13 cellular contexts compared by ENCODE assay signal in the genomic region with DNA sequence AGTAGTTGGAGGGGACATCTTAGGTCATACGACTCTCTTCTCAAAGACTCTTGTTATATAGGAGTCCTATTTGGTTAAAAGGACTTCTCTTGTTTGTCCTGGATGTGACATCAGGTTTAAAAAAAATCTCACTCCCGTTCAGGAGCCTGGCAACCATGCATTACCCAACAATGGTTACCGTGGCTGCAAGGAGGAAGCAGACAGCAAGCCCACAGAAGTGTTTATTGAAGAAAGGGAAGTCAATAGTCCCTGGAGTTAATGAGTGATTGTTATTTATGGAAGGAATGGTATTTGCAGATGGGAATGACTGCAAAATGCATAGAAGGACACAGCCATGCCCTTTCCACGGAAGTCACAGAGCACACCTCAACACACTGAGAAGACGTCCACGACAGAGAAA.
DNase-seq lines count a peak whose midpoint lies in the region; ATAC-seq, FAIRE-seq and TF ChIP-seq lines count a peak whose summit lies in the region.
"Had no signal": no experiment of that assay in that cellular context is flagged by ENCODE, and none has a peak within 500 bp of the region (broad histone marks: within the 10 kb centered on the region; RNA-seq: fewer than 3 reads in every experiment).

No MANE protein-coding gene starts in this region.

- H3K4me3 ChIP-seq in BLaER1: no peak overlapping the region
- H3K4me3 ChIP-seq in K562: no peak overlapping the region
- H3K4me3 ChIP-seq: SJSA1 had no signal

- TF ChIP-seq RAD21 in K562 (CRISPR knock-in tag; conservative IDR thresholded peaks at IDR 0.05 in 1 of 2, IDR thresholded peaks at IDR 0.05 in 1 of 2): no peak

- TF ChIP-seq POLR2A in K562 (conservative IDR thresholded peaks at IDR 0.05): no peak

- H2AFZ ChIP-seq in K562 (ENCODE audit: low read depth, low read length): no peak overlapping the region
- H2AFZ ChIP-seq: parathyroid adenoma had no signal

- H3K4me2 ChIP-seq in BLaER1 (peak overlapping the region; percentile 43), K562 (ENCODE audit: insufficient read depth, low read length) (no peak overlapping the region)

- H3K4me1 ChIP-seq in BLaER1 (peaks cover 33% of the 10 kb centered on the region), K562 (replicated peaks in 1 of 2; ENCODE audit: control insufficient read depth in 2 of 2, insufficient read depth in 2 of 2, low read length in 2 of 2) (no peaks in the 10 kb centered on the region; a peak in 1 of 5 replicates)
- H3K4me1 ChIP-seq: parathyroid adenoma, SJSA1 had no signal

- no peak for FAIRE-seq in K562 (lab: Jason Lieb, UNC)

- CTCF ChIA-PET in K562 (lab: Yijun Ruan, JAX; ENCODE audit: low intra/inter-chr PET ratio): no interaction called here

- in situ Hi-C loops in K562 (cut with MboI): no loop called here

- H3K36me3 ChIP-seq in BLaER1 (no peaks in the 10 kb centered on the region), K562 (ENCODE audit: control insufficient read depth, insufficient read depth, low read length) (no peaks in the 10 kb centered on the region)
- H3K36me3 ChIP-seq: SJSA1 had no signal

- WGBS in K562 (ENCODE audit: insufficient coverage, low coverage, missing lambda C conversion rate): 38% methylated on average over 6 of the region's 6 CpGs

- intact Hi-C loops in K562 (cut with micrococcal nuclease): no loop called here

- peaks cover 7% of the 10 kb centered on the region for H3K9me3 ChIP-seq in BLaER1
- H3K9me3 ChIP-seq in K562 (replicated peaks; ENCODE audit: control insufficient read depth, insufficient read depth, low read depth, low read length): no peaks in the 10 kb centered on the region
- H3K9me3 ChIP-seq: SJSA1 had no signal

- H3K27me3 ChIP-seq in BLaER1: no peaks in the 10 kb centered on the region
- no peaks in the 10 kb centered on the region for H3K27me3 ChIP-seq in K562 (ENCODE audit: control insufficient read depth in 2 of 2, insufficient read depth in 2 of 2, low read length in 2 of 2)
- H3K27me3 ChIP-seq: SJSA1 had no signal

- no peak for ATAC-seq in K562
- no peak for ATAC-seq in HG03175 (IDR thresholded peaks at IDR 0.05; ENCODE audit: unreplicated experiment)

- H4K20me1 ChIP-seq in BLaER1 (no peaks in the 10 kb centered on the region), K562 (replicated peaks; ENCODE audit: control insufficient read depth, insufficient read depth, low read length) (no peaks in the 10 kb centered on the region)

- no peaks in the 10 kb centered on the region for H3K79me2 ChIP-seq in K562 (ENCODE audit: control insufficient read depth, insufficient read depth, low read length)
- H3K79me2 ChIP-seq: parathyroid adenoma had no signal

- H3K9ac ChIP-seq in BLaER1 (no peak overlapping the region), K562 (ENCODE audit: insufficient read depth in 1 of 2, low read depth in 2 of 2, low read length in 2 of 2) (no peak overlapping the region)
- H3K9ac ChIP-seq: parathyroid adenoma had no signal

- no peak for TF ChIP-seq EP300 in K562 (IDR thresholded peaks at IDR 0.05; ENCODE audit: low read length)

- BruUV-seq in K562 (replicated peaks; lab: Mats Ljungman, UMichigan): no TSS peak

- POLR2A ChIA-PET in K562 (lab: Yijun Ruan, JAX): interaction anchor here (1.0 kb wide), 1 partner anchor 355 kb away, joined by 6 read pairs; no protein-coding TSS in a partner anchor

- no peaks in the 10 kb centered on the region for H3K9me1 ChIP-seq in K562 (ENCODE audit: control insufficient read depth, insufficient read depth, low read length)

- no peak overlapping the region for H3K27ac ChIP-seq in BLaER1
- H3K27ac ChIP-seq in K562 (ENCODE audit: extremely low read depth, low read depth, low read length): no peak overlapping the region
- H3K27ac ChIP-seq: parathyroid adenoma, SJSA1 had no signal

- DNase-seq in M059J (ENCODE audit: low read depth) (peak; percentile 14), K562 (ENCODE audit: extremely low read depth in 1 of 4, low spot score in 3 of 4) (no peak), lung microvascular endothelial cell (ENCODE audit: low read depth in 2 of 2) (peak; percentile 20 to 77), glomerular visceral epithelial cell (ENCODE audit: extremely low spot score) (no peak), NCI-H1092 treated with DMSO at 0.1 percent for 48 hours (lab: John Stamatoyannopoulos, UW) (no peak)
- no peak for DNase-seq in activated T-cell treated with anti-CD3 and anti-CD28 coated beads, Interleukin-2, amount 50 U/mL, for 48 hours
- DNase-seq: activated CD4-positive, alpha-beta T cell treated with anti-CD3 and anti-CD28 coated beads, Interleukin-2, amount 10 ng/mL, durations not matched to agents 7 days and 5 days; effector memory CD4-positive, alpha-beta T cell; NCI-H2171 had no signal

- TF ChIP-seq CTCF in K562 (IDR thresholded peaks at IDR 0.05 in 2 of 3, conservative IDR thresholded peaks at IDR 0.05 in 1 of 3; ENCODE audit: insufficient read depth in 2 of 3, low read depth in 1 of 3, low read length in 3 of 3): no peak

TF ChIP-seq in K562, 482 proteins besides CTCF, POLR2A, EP300 and RAD21:
- TF ChIP-seq RFX1 (IDR thresholded peaks at IDR 0.05) (peak; percentile 27; the same call in 1 of the 2 replicates), MAFK (IDR thresholded peaks at IDR 0.05; ENCODE audit: low read length) (no peak), NCOA6 (IDR thresholded peaks at IDR 0.05) (no peak), MXI1 (IDR thresholded peaks at IDR 0.05; ENCODE audit: low read depth, low read length) (no peak)
- TF ChIP-seq, protein P1, sequence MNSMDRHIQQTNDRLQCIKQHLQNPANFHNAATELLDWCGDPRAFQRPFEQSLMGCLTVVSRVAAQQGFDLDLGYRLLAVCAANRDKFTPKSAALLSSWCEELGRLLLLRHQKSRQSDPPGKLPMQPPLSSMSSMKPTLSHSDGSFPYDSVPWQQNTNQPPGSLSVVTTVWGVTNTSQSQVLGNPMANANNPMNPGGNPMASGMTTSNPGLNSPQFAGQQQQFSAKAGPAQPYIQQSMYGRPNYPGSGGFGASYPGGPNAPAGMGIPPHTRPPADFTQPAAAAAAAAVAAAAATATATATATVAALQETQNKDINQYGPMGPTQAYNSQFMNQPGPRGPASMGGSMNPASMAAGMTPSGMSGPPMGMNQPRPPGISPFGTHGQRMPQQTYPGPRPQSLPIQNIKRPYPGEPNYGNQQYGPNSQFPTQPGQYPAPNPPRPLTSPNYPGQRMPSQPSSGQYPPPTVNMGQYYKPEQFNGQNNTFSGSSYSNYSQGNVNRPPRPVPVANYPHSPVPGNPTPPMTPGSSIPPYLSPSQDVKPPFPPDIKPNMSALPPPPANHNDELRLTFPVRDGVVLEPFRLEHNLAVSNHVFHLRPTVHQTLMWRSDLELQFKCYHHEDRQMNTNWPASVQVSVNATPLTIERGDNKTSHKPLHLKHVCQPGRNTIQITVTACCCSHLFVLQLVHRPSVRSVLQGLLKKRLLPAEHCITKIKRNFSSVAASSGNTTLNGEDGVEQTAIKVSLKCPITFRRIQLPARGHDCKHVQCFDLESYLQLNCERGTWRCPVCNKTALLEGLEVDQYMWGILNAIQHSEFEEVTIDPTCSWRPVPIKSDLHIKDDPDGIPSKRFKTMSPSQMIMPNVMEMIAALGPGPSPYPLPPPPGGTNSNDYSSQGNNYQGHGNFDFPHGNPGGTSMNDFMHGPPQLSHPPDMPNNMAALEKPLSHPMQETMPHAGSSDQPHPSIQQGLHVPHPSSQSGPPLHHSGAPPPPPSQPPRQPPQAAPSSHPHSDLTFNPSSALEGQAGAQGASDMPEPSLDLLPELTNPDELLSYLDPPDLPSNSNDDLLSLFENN (IDR thresholded peaks at IDR 0.05; ENCODE audit: low read depth in 2 of 2, low read length in 2 of 2): no peak
- TF ChIP-seq, protein P2, sequence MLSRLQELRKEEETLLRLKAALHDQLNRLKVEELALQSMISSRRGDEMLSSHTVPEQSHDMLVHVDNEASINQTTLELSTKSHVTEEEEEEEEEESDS (CRISPR knock-in tag; IDR thresholded peaks at IDR 0.05): no peak

Comparison
In these comparisons a context has a peak if more than half of its experiments do, and no peak if none do; other contexts are left out.
1. DNase-seq: peak in M059J (single experiment) and lung microvascular endothelial cell (2 of 2); none in K562 (0 of 4), activated T-cell treated with anti-CD3 and anti-CD28 coated beads, Interleukin-2, amount 50 U/mL, for 48 hours (0 of 2), glomerular visceral epithelial cell (single experiment) and NCI-H1092 treated with DMSO at 0.1 percent for 48 hours (single experiment).